In genomic region chr6:32127717-32128592, GRCh38 we compare ENCODE assay signal across 8 cellular contexts. TPM values are rescaled to one million over a fixed set of nuclear protein-coding genes. Genes with fewer than 3 reads are reported as not detected.
A peak's percentile ranks its signal among the peaks of the same experiment; 100 is the strongest.
DNase-seq lines count a peak whose midpoint lies in the region; ATAC-seq and TF ChIP-seq lines count a peak whose summit lies in the region.

ATF6B (minus strand) TSS chr6:32128246; CDS start chr6:32128207, 39 bp downstream.

- H3K4me1 ChIP-seq in mammary epithelial cell (ENCODE audit: insufficient read depth, low read length) (peaks cover 18% of the 10 kb centered on the region), iPS-20b (ENCODE audit: insufficient read depth, low read length) (peaks cover 9% of the 10 kb centered on the region; the same call in 1 of the 2 replicates)

- H3K27ac ChIP-seq in WERI-Rb-1 (peak within 1 kb of the TSS; percentile 87), mammary epithelial cell (ENCODE audit: insufficient read depth, low read depth, low read length) (peak within 1 kb of the TSS; percentile 70), iPS-20b (ENCODE audit: low read length) (peak within 1 kb of the TSS; percentile 95), skin epidermis (peak within 1 kb of the TSS; percentile 35 to 96 (median 91))

- CTCF ChIA-PET in mammary epithelial cell (lab: Charles Lee; ENCODE audit: low non-redundant PET), result interaction anchor here (0.6 kb wide), 2 partner anchors 18 to 31 kb away, joined by 4 to 6 read pairs; no protein-coding TSS in a partner anchor

- H3K27me3 ChIP-seq in WERI-Rb-1 (ENCODE audit: insufficient read depth, low read depth, severe bottlenecking) (no peaks in the 10 kb centered on the region), mammary epithelial cell (ENCODE audit: insufficient read depth, low read length) (no peaks in the 10 kb centered on the region), iPS-20b (ENCODE audit: insufficient read depth, low read length) (no peaks in the 10 kb centered on the region)

- no peaks in the 10 kb centered on the region for H3K9me3 ChIP-seq in WERI-Rb-1 (ENCODE audit: severe bottlenecking)
- no peaks in the 10 kb centered on the region for H3K9me3 ChIP-seq in mammary epithelial cell (replicated peaks; ENCODE audit: insufficient read depth, low read length)
- no peaks in the 10 kb centered on the region for H3K9me3 ChIP-seq in iPS-20b (ENCODE audit: insufficient read depth, low read depth, low read length)

- in situ Hi-C loops in ACHN (cut with HindIII; ENCODE audit: low pct_ligation_motif_present, low pct_unique_long_range_greater_than_20kb, low sequenced_read_pairs), result no loop called here
- in situ Hi-C loops in mammary epithelial cell (cut with MboI; ENCODE audit: low sequenced_read_pairs in 2 of 2), result no loop called here

- peak within 1 kb of the TSS; percentile 88 for H3K4me3 ChIP-seq in WERI-Rb-1 (ENCODE audit: low read depth, low read length)
- H3K4me3 ChIP-seq in mammary epithelial cell (replicated peaks in 1 of 3; ENCODE audit: insufficient read depth in 1 of 3, low read depth in 2 of 3, low read length in 3 of 3), result peak within 1 kb of the TSS; percentile 80 to 99 (median 82)
- H3K4me3 ChIP-seq in iPS-20b (ENCODE audit: low read length), result peak within 1 kb of the TSS; percentile 99
- peak within 1 kb of the TSS; percentile 64 to 96 (median 82) for H3K4me3 ChIP-seq in skin epidermis

- peak within 1 kb of the TSS; percentile 79 for H3K4me2 ChIP-seq in mammary epithelial cell (ENCODE audit: insufficient read depth, low read depth, low read length)

- peak; percentile 98 for DNase-seq in ACHN
- peak; percentile 99 for DNase-seq in NCI-H2227 (lab: John Stamatoyannopoulos, UW; ENCODE audit: unreplicated experiment)
- DNase-seq in WERI-Rb-1, result peak; percentile 100
- DNase-seq in mammary epithelial cell, result peak; percentile 99

- intact Hi-C loops in mammary epithelial cell (cut with micrococcal nuclease), result loop anchor here (1.0 to 10.0 kb wide), 3 partner anchors 10 to 577 kb away; no protein-coding TSS in a partner anchor

- peak within 1 kb of the TSS; percentile 96 for H2AFZ ChIP-seq in mammary epithelial cell (ENCODE audit: low read depth, low read length)

- no peaks in the 10 kb centered on the region for H4K20me1 ChIP-seq in mammary epithelial cell (ENCODE audit: insufficient read depth, low read length)

- peak within 1 kb of the TSS; percentile 76 for H3K9ac ChIP-seq in mammary epithelial cell (ENCODE audit: insufficient read depth, low read length)
- H3K9ac ChIP-seq in iPS-20b (ENCODE audit: low read depth, low read length), result peak within 1 kb of the TSS; percentile 99

- dilution Hi-C loops in mammary epithelial cell (cut with HindIII; ENCODE audit: low sequenced_read_pairs), result loop anchor here (5.0 kb wide), 2 partner anchors 36 to 49 kb away; partner anchors contain the start of genes AGPAT1 and RNF5

- WGBS in mammary epithelial cell (ENCODE audit: low coverage, missing lambda C conversion rate), result 2% methylated on average over 32 of the region's 44 CpGs

- H3K79me2 ChIP-seq in mammary epithelial cell (ENCODE audit: insufficient read depth, low read length), result peaks cover 34% of the 10 kb centered on the region

- peak; percentile 86 for ATAC-seq in GM18873 (IDR thresholded peaks at IDR 0.05; ENCODE audit: low FRiP score, unreplicated experiment)
- ATAC-seq in HG03139 (IDR thresholded peaks at IDR 0.05; ENCODE audit: unreplicated experiment), result peak; percentile 72

- BruUV-seq in mammary epithelial cell (replicated peaks; lab: Mats Ljungman, UMichigan), result TSS peak; percentile 7

- H3K36me3 ChIP-seq in WERI-Rb-1, result peaks cover 38% of the 10 kb centered on the region
- no peaks in the 10 kb centered on the region for H3K36me3 ChIP-seq in mammary epithelial cell (ENCODE audit: insufficient read depth, low read length)
- peaks cover 15% of the 10 kb centered on the region for H3K36me3 ChIP-seq in iPS-20b (ENCODE audit: insufficient read depth, low read depth, low read length)

- TF ChIP-seq CTCF in WERI-Rb-1 (IDR thresholded peaks at IDR 0.05; ENCODE audit: low read depth, low read length) (no peak), mammary epithelial cell (conservative IDR thresholded peaks at IDR 0.05 in 1 of 2, IDR thresholded peaks at IDR 0.05 in 1 of 2; ENCODE audit: extremely low read depth in 1 of 2, insufficient read depth in 1 of 2, low read depth in 1 of 2, low read length in 2 of 2) (no peak)

RNA-seq across cellular contexts. Expression of gene ATF6B, which starts in this region (rescaled TPM):
- total RNA-seq in mammary epithelial cell, result 10 to 100 TPM; 20.3 to 69.0 TPM
- polyA plus RNA-seq in mammary epithelial cell, result 41.5 TPM
- 97.4 TPM for polyA minus RNA-seq in mammary epithelial cell

Comparison
In these comparisons a context has a peak if more than half of its experiments do, and no peak if none do; other contexts are left out.
1. Peak in every context shown above with its lines: DNase-seq, ATAC-seq, H3K4me3 ChIP-seq and H3K27ac ChIP-seq.